7 cellular contexts compared by ENCODE assay signal in the genomic region with DNA sequence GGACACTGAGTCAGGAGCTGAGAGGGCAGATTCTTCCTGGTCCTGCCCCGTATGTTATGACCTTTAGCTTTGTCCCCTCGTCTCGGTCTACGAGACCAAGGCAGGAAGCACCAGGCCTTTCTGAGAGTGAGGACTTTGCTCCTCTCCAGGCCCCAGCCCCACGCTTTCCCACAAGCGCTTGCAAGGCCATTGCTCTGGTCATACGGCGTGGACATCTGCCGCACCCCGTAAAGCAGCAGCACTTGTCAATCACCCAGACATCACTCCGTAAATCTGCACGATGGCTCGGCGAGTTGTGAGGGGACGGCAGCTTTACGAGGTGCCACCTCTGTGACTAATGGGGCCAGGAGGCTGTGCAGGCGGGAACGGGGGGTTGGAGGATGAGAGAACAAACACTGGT.
"Had no signal": no experiment of that assay in that cellular context is flagged by ENCODE, and none has a peak within 500 bp of the region (broad histone marks: within the 10 kb centered on the region; RNA-seq: fewer than 3 reads in every experiment).

No MANE protein-coding gene starts in this region.

- ATAC-seq: HCT116 had no signal

- H3K27ac ChIP-seq: GM23248 had no signal

- H3K4me3 ChIP-seq: GM23248, HAP-1 had no signal

- DNase-seq: GM23248, GOT3, H7, HFFc6, KBM-7 had no signal

- H3K36me3 ChIP-seq: HAP-1 had no signal

- H2AFZ ChIP-seq: GM23248 had no signal

- H3K9me3 ChIP-seq: HAP-1 had no signal

- H3K4me1 ChIP-seq: HAP-1 had no signal

- H3K9ac ChIP-seq: GM23248 had no signal
